5 cellular contexts compared by ENCODE assay signal in the genomic region with DNA sequence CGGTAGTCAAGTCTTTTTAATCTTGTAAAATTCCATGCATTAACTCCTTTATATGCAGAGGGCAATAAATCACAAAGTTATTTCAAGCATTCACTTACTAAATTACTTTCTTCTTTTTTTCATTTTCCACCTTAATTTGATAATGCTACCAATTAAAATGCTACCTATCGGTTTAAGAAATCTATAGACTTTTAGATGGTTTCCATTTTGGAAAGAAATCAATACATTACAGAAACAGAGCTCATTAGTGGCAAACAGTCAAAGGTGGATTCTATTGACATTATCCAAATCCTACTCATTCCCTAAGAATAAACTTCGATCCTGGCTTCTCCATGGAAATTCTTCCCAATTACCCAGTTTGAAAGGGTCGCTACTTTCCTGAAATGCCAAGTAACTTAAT.
"Had no signal": no experiment of that assay in that cellular context is flagged by ENCODE, and none has a peak within 500 bp of the region (broad histone marks: within the 10 kb centered on the region; RNA-seq: fewer than 3 reads in every experiment).

No MANE protein-coding gene starts in this region.

- H3K4me3 Mint-ChIP-seq: GM23338, H9 had no signal

- DNase-seq: H9, HCEC 1CT, IMR-90 had no signal

- ATAC-seq: GM23338, K562 had no signal

- H3K27ac Mint-ChIP-seq: GM23338, H9 had no signal

- H3K4me3 ChIP-seq: GM23338, K562 had no signal

- H3K9me3 Mint-ChIP-seq: GM23338, H9 had no signal
